Comparison of ENCODE assay signal across 22 cellular contexts in genomic region chr9:128434340-128434739, GRCh38. TPM values are rescaled to one million over a fixed set of nuclear protein-coding genes. Genes with fewer than 3 reads are reported as not detected.
A peak's percentile ranks its signal among the peaks of the same experiment; 100 is the strongest.
DNase-seq lines count a peak whose midpoint lies in the region; TF ChIP-seq lines count a peak whose summit lies in the region.
"Had no signal": no experiment of that assay in that cellular context is flagged by ENCODE, and none has a peak within 500 bp of the region (broad histone marks: within the 10 kb centered on the region; RNA-seq: fewer than 3 reads in every experiment).

No MANE protein-coding gene starts in this region.

- peak overlapping the region; percentile 13 for H2BK5ac ChIP-seq in neuronal stem cell (ENCODE audit: low read length)

- no peak overlapping the region for H3K18ac ChIP-seq in neuronal stem cell (ENCODE audit: low read length)

- H3K4ac ChIP-seq in neuronal stem cell (ENCODE audit: low read length): no peak overlapping the region

- H3K9ac ChIP-seq in neuronal stem cell (ENCODE audit: low read depth, low read length, poor library complexity): peak overlapping the region; percentile 21
- H3K9ac ChIP-seq: BLaER1 had no signal

- H3K4me3 ChIP-seq in H7 (ENCODE audit: insufficient read depth, low read depth, low read length) (no peak overlapping the region), neuronal stem cell (ENCODE audit: low read length in 2 of 2) (no peak overlapping the region), transverse colon (no peak overlapping the region)
- H3K4me3 ChIP-seq: BLaER1, GM12878 had no signal

- in situ Hi-C loops in GM13976 (cut with MboI; ENCODE audit: low sequenced_read_pairs, unreplicated experiment): no loop called here
- in situ Hi-C loops in transverse colon (cut with MboI; ENCODE audit: low pct_ligation_motif_present in 1 of 4, low pct_unique_long_range_greater_than_20kb in 1 of 4, low sequenced_read_pairs in 3 of 4): no loop called here

- TF ChIP-seq EP300 in transverse colon (IDR thresholded peaks at IDR 0.05; ENCODE audit: low read depth): no peak

- peak overlapping the region; percentile 58 for H2BK12ac ChIP-seq in neuronal stem cell (ENCODE audit: low read length)

- WGBS in neuronal stem cell (ENCODE audit: extremely low coverage in 2 of 2, insufficient read length in 2 of 2, insufficient replicate concordance in 1 of 2), 2 donors: no CpG with 5 or more reads among the region's 17 CpGs
- 92% methylated on average over 15 of the region's 17 CpGs; no CpG with 5 or more reads in 1 of the 2 donors for WGBS in transverse colon (ENCODE audit: low coverage in 1 of 2), 2 donors

- H3K27ac ChIP-seq in neuronal stem cell (replicated peaks; ENCODE audit: low read length) (no peak overlapping the region), transverse colon (no peak overlapping the region)
- H3K27ac ChIP-seq: BLaER1 had no signal

- H3K9me3 ChIP-seq in neuronal stem cell (replicated peaks in 1 of 2; ENCODE audit: control insufficient read depth in 2 of 2, insufficient read depth in 1 of 2, low read depth in 1 of 2, low read length in 2 of 2): no peaks in the 10 kb centered on the region
- H3K9me3 ChIP-seq in transverse colon: no peaks in the 10 kb centered on the region
- H3K9me3 ChIP-seq: BE2C, BLaER1 had no signal

- no peak overlapping the region for H2BK15ac ChIP-seq in neuronal stem cell (ENCODE audit: low read length)

- H2AFZ ChIP-seq in neuronal stem cell (ENCODE audit: low read length): no peak overlapping the region

- no peak overlapping the region for H3K4me2 ChIP-seq in neuronal stem cell (ENCODE audit: insufficient read depth, low read length, poor library complexity, severe bottlenecking)
- H3K4me2 ChIP-seq: BLaER1 had no signal

- no peaks in the 10 kb centered on the region for H3K27me3 ChIP-seq in H7 (ENCODE audit: control insufficient read depth, insufficient read depth, low read length)
- H3K27me3 ChIP-seq in neuronal stem cell (ENCODE audit: control insufficient read depth in 3 of 3, insufficient read depth in 3 of 3, low read depth in 1 of 3, low read length in 3 of 3): peaks cover 0 to 2% (median 0%) of the 10 kb centered on the region in 3 experiments
- no peaks in the 10 kb centered on the region for H3K27me3 ChIP-seq in transverse colon
- H3K27me3 ChIP-seq: BE2C, BLaER1 had no signal

- peak overlapping the region; percentile 84 for H2AK5ac ChIP-seq in neuronal stem cell (ENCODE audit: low read depth, low read length)

- peak; percentile 26 for DNase-seq in GM13976 (ENCODE audit: low spot score)
- peak; percentile 41 for DNase-seq in H7
- no peak for DNase-seq in neuronal stem cell (ENCODE audit: low spot score)
- DNase-seq in transverse colon: no peak
- no peak for DNase-seq in activated CD4-positive, alpha-beta T cell treated with anti-CD3 and anti-CD28 coated beads, Interleukin-2, amount 50 U/mL, for 48 hours
- DNase-seq: 8988T; ACHN; BE2C; C1 segment of cervical spinal cord; CD4-positive, alpha-beta memory T cell; CD4-positive, CD25-positive, alpha-beta regulatory T cell; CD8-positive, alpha-beta memory T cell; COR-L47; DMS 273 treated with DMSO at 0.1 percent for 48 hours; DMS153; DMS53; DMS79; DND-41; EL; GDM1 had no signal

- no peaks in the 10 kb centered on the region for H3K79me1 ChIP-seq in neuronal stem cell (ENCODE audit: low read depth, low read length)

- intact Hi-C loops in transverse colon (cut with DNase I; ENCODE audit: low total_unique reads): no loop called here

- H3K36me3 ChIP-seq in H7 (replicated peaks; ENCODE audit: control insufficient read depth, insufficient read depth, low read length) (no peaks in the 10 kb centered on the region), neuronal stem cell (replicated peaks in 1 of 2; ENCODE audit: control insufficient read depth in 2 of 2, insufficient read depth in 2 of 2, low read length in 2 of 2) (peaks cover 0 to 31% of the 10 kb centered on the region in 2 donors), transverse colon (no peaks in the 10 kb centered on the region)
- H3K36me3 ChIP-seq: BE2C had no signal

- no peak overlapping the region for H4K91ac ChIP-seq in neuronal stem cell (ENCODE audit: low read depth, low read length, poor library complexity)

- TF ChIP-seq CTCF in GM13976 (IDR thresholded peaks at IDR 0.05; ENCODE audit: borderline replicate concordance, control extremely low read depth, extremely low read depth, insufficient read depth, missing control alignments) (no peak), transverse colon (IDR thresholded peaks at IDR 0.05) (no peak)

- H3K23ac ChIP-seq in neuronal stem cell (ENCODE audit: low read depth, low read length, poor library complexity): peak overlapping the region; percentile 85

- no peak overlapping the region for H2BK120ac ChIP-seq in neuronal stem cell (ENCODE audit: low read depth, low read length)

- peak overlapping the region; percentile 21 for H3K14ac ChIP-seq in neuronal stem cell (ENCODE audit: low read length)

- H3K4me1 ChIP-seq in neuronal stem cell (ENCODE audit: control insufficient read depth in 2 of 2, insufficient read depth in 1 of 2, low read depth in 1 of 2, low read length in 2 of 2): no peaks in the 10 kb centered on the region
- no peaks in the 10 kb centered on the region for H3K4me1 ChIP-seq in transverse colon

- H4K8ac ChIP-seq in neuronal stem cell (ENCODE audit: low read depth, low read length): peak overlapping the region; percentile 17

- TF ChIP-seq POLR2A in transverse colon (IDR thresholded peaks at IDR 0.05): no peak

RNA-seq across cellular contexts. Expression of gene CERCAM, which starts 13.7 kb away (rescaled TPM):
- total RNA-seq in H7 (2014; rRNA removed; shearing (Covaris generic)): 12.6 and 15.5 TPM in 2 replicates
- polyA plus RNA-seq in neuronal stem cell (2013, experiment 1 of 2): 0.70 TPM
- polyA plus RNA-seq in neuronal stem cell (2013, experiment 2 of 2): 0.76 TPM
- total RNA-seq in transverse colon: 10 to 100 TPM in 1 of 4 donors, 1 to 10 TPM in 3; 4.5 to 19.7 (median 7.8) TPM
- polyA plus RNA-seq: CD4-positive, CD25-positive, alpha-beta regulatory T cell had no signal

RNA-seq across cellular contexts. Expression of gene ODF2, which starts 21.5 kb away (rescaled TPM):
- 12.0 and 15.8 TPM in 2 replicates for total RNA-seq in H7 (2014; rRNA removed; shearing (Covaris generic))
- polyA plus RNA-seq in neuronal stem cell (2013, experiment 1 of 2): 27.4 TPM
- polyA plus RNA-seq in neuronal stem cell (2013, experiment 2 of 2): 27.8 TPM
- total RNA-seq in transverse colon: 10 to 100 TPM; 13.2 to 62.3 (median 19.8) TPM

Comparison
In these comparisons a context has a peak if more than half of its experiments do, and no peak if none do; other contexts are left out.
1. DNase-seq: peak in GM13976 (single experiment) and H7 (single experiment); none in neuronal stem cell (single experiment), transverse colon (single experiment) and activated CD4-positive, alpha-beta T cell treated with anti-CD3 and anti-CD28 coated beads, Interleukin-2, amount 50 U/mL, for 48 hours (0 of 2).